Comparison of ENCODE assay signal across 8 cellular contexts in the genomic region with DNA sequence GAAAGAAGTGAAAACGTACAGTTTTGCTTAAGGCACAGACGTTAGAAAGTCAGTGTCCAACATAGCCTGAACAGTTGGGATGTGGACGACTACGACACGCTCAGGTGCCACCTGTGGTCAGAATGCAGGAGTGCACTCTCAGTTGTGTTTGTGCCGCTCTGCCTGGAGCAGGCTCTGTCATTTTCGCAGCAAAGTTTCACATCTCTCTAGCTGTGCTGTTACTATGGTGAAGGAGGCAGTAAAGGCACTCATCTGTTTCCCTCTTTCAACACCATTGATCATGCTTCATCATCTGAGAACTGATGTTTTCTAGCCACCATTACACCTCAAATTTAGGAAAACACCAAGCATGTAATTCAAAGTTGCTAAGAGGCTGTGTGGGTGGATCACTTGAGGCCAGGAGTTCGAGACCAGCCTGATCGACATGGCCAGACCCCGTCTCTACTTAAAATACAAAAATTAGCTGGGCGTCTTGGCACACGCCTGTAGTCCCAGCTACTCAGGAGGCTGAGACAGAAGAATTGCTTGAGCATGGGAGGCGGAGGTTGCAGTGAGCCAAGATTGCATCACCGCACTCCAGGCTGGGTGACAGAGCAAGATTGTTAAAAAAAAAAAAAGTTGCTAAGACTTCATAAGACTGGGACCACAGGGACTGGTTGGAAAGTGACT. TPM values are rescaled to one million over a fixed set of nuclear protein-coding genes. Genes with fewer than 3 reads are reported as not detected.
DNase-seq lines count a peak whose midpoint lies in the region; ATAC-seq and FAIRE-seq lines count a peak whose summit lies in the region.

No MANE protein-coding gene starts in this region.

- H3K27me3 Mint-ChIP-seq in activated T-helper 2 cell treated with anti-CD3 and anti-CD28 coated beads, Interferon-gamma antibody, Interleukin-2, Interleukin-4, amounts not matched to agents 10 μg/mL and 5 μg/mL and 100 μg/mL, durations not matched to agents 14 hours and 24 hours and 36 hours (ENCODE audit: low read depth): no peaks in the 10 kb centered on the region
- peaks cover 16 to 20% (median 18%) of the 10 kb centered on the region in 3 donors for H3K27me3 Mint-ChIP-seq in immature natural killer cell (ENCODE audit: low read depth in 3 of 3)

- H3K27ac Mint-ChIP-seq in activated T-helper 2 cell treated with anti-CD3 and anti-CD28 coated beads, Interferon-gamma antibody, Interleukin-2, Interleukin-4, amounts not matched to agents 10 μg/mL and 5 μg/mL and 100 μg/mL, durations not matched to agents 14 hours and 24 hours and 36 hours: no peak overlapping the region
- no peak overlapping the region for H3K27ac Mint-ChIP-seq in immature natural killer cell

- ATAC-seq in HG03097 (IDR thresholded peaks at IDR 0.05; ENCODE audit: low FRiP score, unreplicated experiment) (peak; percentile 96), sciatic nerve (no peak)

- no peaks in the 10 kb centered on the region for H3K9me3 Mint-ChIP-seq in activated T-helper 2 cell treated with anti-CD3 and anti-CD28 coated beads, Interferon-gamma antibody, Interleukin-2, Interleukin-4, amounts not matched to agents 10 μg/mL and 5 μg/mL and 100 μg/mL, durations not matched to agents 14 hours and 24 hours and 36 hours
- no peaks in the 10 kb centered on the region for H3K9me3 Mint-ChIP-seq in immature natural killer cell

- no peaks in the 10 kb centered on the region for H3K36me3 Mint-ChIP-seq in activated T-helper 2 cell treated with anti-CD3 and anti-CD28 coated beads, Interferon-gamma antibody, Interleukin-2, Interleukin-4, amounts not matched to agents 10 μg/mL and 5 μg/mL and 100 μg/mL, durations not matched to agents 14 hours and 24 hours and 36 hours (ENCODE audit: low read depth)
- peaks cover 0 to 5% (median 0%) of the 10 kb centered on the region in 3 donors for H3K36me3 Mint-ChIP-seq in immature natural killer cell

- FAIRE-seq in GM19239 (lab: Jason Lieb, UNC): peak; percentile 100

- intact Hi-C loops in activated T-helper 2 cell treated with anti-CD3 and anti-CD28 coated beads, Interferon-gamma antibody, Interleukin-2, Interleukin-4, amounts not matched to agents 10 μg/mL and 5 μg/mL and 100 μg/mL, durations not matched to agents 14 hours and 24 hours and 36 hours (cut with micrococcal nuclease): no loop called here
- intact Hi-C loops in sciatic nerve (cut with DNase I): no loop called here

- DNase-seq in DMS53 (lab: John Stamatoyannopoulos, UW) (peak; percentile 88), GM19239 (ENCODE audit: insufficient read length, low spot score) (peak; percentile 91), NCI-H774 (lab: John Stamatoyannopoulos, UW) (peak; percentile 45), immature natural killer cell (peak in 2 of 3 donors; percentile 3 to 19), sciatic nerve (ENCODE audit: low spot score) (no peak)
- DNase-seq in activated T-helper 2 cell treated with anti-CD3 and anti-CD28 coated beads, Interferon-gamma antibody, Interleukin-2, Interleukin-4, amounts not matched to agents 10 μg/mL and 5 μg/mL and 100 μg/mL, durations not matched to agents 14 hours and 24 hours and 36 hours (ENCODE audit: low spot score): peak; percentile 15
- peak; percentile 46 for DNase-seq in stimulated activated CD8-positive, alpha-beta memory T cell treated with anti-CD3 and anti-CD28 coated beads, Interleukin-4, amount 100 ng/mL, for 48 hours

- H3K4me3 Mint-ChIP-seq in activated T-helper 2 cell treated with anti-CD3 and anti-CD28 coated beads, Interferon-gamma antibody, Interleukin-2, Interleukin-4, amounts not matched to agents 10 μg/mL and 5 μg/mL and 100 μg/mL, durations not matched to agents 14 hours and 24 hours and 36 hours (ENCODE audit: low read depth): no peak overlapping the region
- peak overlapping the region in 1 of 5 donors; percentile 29 for H3K4me3 Mint-ChIP-seq in immature natural killer cell

- peaks cover 12% of the 10 kb centered on the region for H3K4me1 Mint-ChIP-seq in activated T-helper 2 cell treated with anti-CD3 and anti-CD28 coated beads, Interferon-gamma antibody, Interleukin-2, Interleukin-4, amounts not matched to agents 10 μg/mL and 5 μg/mL and 100 μg/mL, durations not matched to agents 14 hours and 24 hours and 36 hours (ENCODE audit: low read depth)
- peaks cover 26 to 36% of the 10 kb centered on the region in 2 donors for H3K4me1 Mint-ChIP-seq in immature natural killer cell

RNA-seq across cellular contexts. Expression of a gene that starts 44.9 kb away (rescaled TPM):
- total RNA-seq in activated T-helper 2 cell treated with anti-CD3 and anti-CD28 coated beads, Interferon-gamma antibody, Interleukin-2, Interleukin-4, amounts not matched to agents 10 μg/mL and 5 μg/mL and 100 μg/mL, durations not matched to agents 14 hours and 24 hours and 36 hours: 65.9 and 74.4 TPM in 2 replicates
- 10 to 100 TPM; 49.1 to 67.1 (median 57.4) TPM for polyA plus RNA-seq in immature natural killer cell
- 46.5 TPM for total RNA-seq in sciatic nerve
